ENCODE assay signal across 8 cellular contexts in genomic region chr1:94463765-94464330, GRCh38. TPM values are rescaled to one million over a fixed set of nuclear protein-coding genes. Genes with fewer than 3 reads are reported as not detected.
DNase-seq lines count a peak whose midpoint lies in the region; ATAC-seq and TF ChIP-seq lines count a peak whose summit lies in the region.

No MANE protein-coding gene starts in this region.

- no peaks in the 10 kb centered on the region for H3K4me1 ChIP-seq in HEK293 (ENCODE audit: control insufficient read depth, insufficient read depth, low read length)
- H3K4me1 ChIP-seq in lower lobe of right lung: peaks cover 18% of the 10 kb centered on the region

- peaks cover 4 to 43% of the 10 kb centered on the region in 2 experiments; a peak in 2 of 3 replicates for H3K36me3 ChIP-seq in HEK293 (ENCODE audit: control insufficient read depth in 2 of 2, insufficient read depth in 1 of 2, low read length in 2 of 2)
- H3K36me3 ChIP-seq in lower lobe of right lung: peaks cover 32% of the 10 kb centered on the region

- DNase-seq in DMS114 treated with DMSO at 0.1 percent for 48 hours (lab: John Stamatoyannopoulos, UW; ENCODE audit: unreplicated experiment) (peak; percentile 47), NOMO-1 treated with dmso at 0.1 percent for 144 hours (lab: John Stamatoyannopoulos, UW; ENCODE audit: unreplicated experiment) (peak; percentile 53), choroid plexus epithelial cell (ENCODE audit: low read depth) (peak; percentile 85), lower lobe of right lung (no peak), occipital lobe (lab: John Stamatoyannopoulos, UW) (no peak)

- H3K9me3 ChIP-seq in HEK293 (ENCODE audit: control insufficient read depth, insufficient read depth, low read depth, low read length) (no peaks in the 10 kb centered on the region), lower lobe of right lung (no peaks in the 10 kb centered on the region)

- intact Hi-C loops in lower lobe of right lung (cut with DNase I): no loop called here

- peak; percentile 84 to 92 for ATAC-seq in lower lobe of right lung
- ATAC-seq in GM21381 (IDR thresholded peaks at IDR 0.05; ENCODE audit: unreplicated experiment): no peak
- no peak for ATAC-seq in GM21619 (IDR thresholded peaks at IDR 0.05; ENCODE audit: unreplicated experiment)

- POLR2A ChIA-PET in HEK293 (lab: Yijun Ruan, JAX): no interaction called here

- H3K27ac ChIP-seq in HEK293 (ENCODE audit: extremely low read depth, low read depth, low read length): no peak overlapping the region
- no peak overlapping the region for H3K27ac ChIP-seq in lower lobe of right lung

- H3K4me3 ChIP-seq in HEK293 (ENCODE audit: low read depth, low read length): no peak overlapping the region
- H3K4me3 ChIP-seq in choroid plexus epithelial cell (ENCODE audit: low read depth, low read length): no peak overlapping the region
- H3K4me3 ChIP-seq in lower lobe of right lung: no peak overlapping the region

- CTCF ChIA-PET in HEK293 (lab: Yijun Ruan, JAX): interaction anchor here (0.6 to 6.2 kb wide), 22 partner anchors 9 to 437 kb away, joined by 3 to 51 read pairs (median 4); no protein-coding TSS in a partner anchor

- no peak for TF ChIP-seq CTCF in HEK293 (tag by site-specific recombination; IDR thresholded peaks at IDR 0.05)
- TF ChIP-seq CTCF in choroid plexus epithelial cell (conservative IDR thresholded peaks at IDR 0.05; ENCODE audit: low read depth, low read length): peak; percentile 68
- peak; percentile 55 for TF ChIP-seq CTCF in lower lobe of right lung (IDR thresholded peaks at IDR 0.05)

- no peaks in the 10 kb centered on the region for H3K27me3 ChIP-seq in lower lobe of right lung (ENCODE audit: low read depth)

TF ChIP-seq in HEK293, 187 proteins besides CTCF, POLR2A, EP300 and RAD21:
- peak; percentile 68 for TF ChIP-seq SETDB1 (IDR thresholded peaks at IDR 0.05; ENCODE audit: insufficient read length, low read length)
- peak; percentile 46 for TF ChIP-seq ZNF654 (tag by site-specific recombination; IDR thresholded peaks at IDR 0.05; ENCODE audit: low read depth)
- TF ChIP-seq ZNF391 (tag by site-specific recombination; IDR thresholded peaks at IDR 0.05; ENCODE audit: borderline replicate concordance, low read depth): no peak
TF ChIP-seq in HEK293: peak in this region for 2.

RNA-seq across cellular contexts. Expression of gene ABCD3, which starts 45.7 kb away (rescaled TPM):
- 54.9 TPM for total RNA-seq in lower lobe of right lung
- total RNA-seq in occipital lobe: 110 TPM

Comparison
In these comparisons a context has a peak if more than half of its experiments do, and no peak if none do; other contexts are left out.
1. DNase-seq: peak in DMS114 treated with DMSO at 0.1 percent for 48 hours (single experiment), NOMO-1 treated with dmso at 0.1 percent for 144 hours (single experiment) and choroid plexus epithelial cell (single experiment); none in lower lobe of right lung (single experiment) and occipital lobe (single experiment).
2. ATAC-seq: peak in lower lobe of right lung (2 of 2); none in GM21381 (single experiment) and GM21619 (single experiment).